Comparison of ENCODE assay signal across 8 cellular contexts in the genomic region with DNA sequence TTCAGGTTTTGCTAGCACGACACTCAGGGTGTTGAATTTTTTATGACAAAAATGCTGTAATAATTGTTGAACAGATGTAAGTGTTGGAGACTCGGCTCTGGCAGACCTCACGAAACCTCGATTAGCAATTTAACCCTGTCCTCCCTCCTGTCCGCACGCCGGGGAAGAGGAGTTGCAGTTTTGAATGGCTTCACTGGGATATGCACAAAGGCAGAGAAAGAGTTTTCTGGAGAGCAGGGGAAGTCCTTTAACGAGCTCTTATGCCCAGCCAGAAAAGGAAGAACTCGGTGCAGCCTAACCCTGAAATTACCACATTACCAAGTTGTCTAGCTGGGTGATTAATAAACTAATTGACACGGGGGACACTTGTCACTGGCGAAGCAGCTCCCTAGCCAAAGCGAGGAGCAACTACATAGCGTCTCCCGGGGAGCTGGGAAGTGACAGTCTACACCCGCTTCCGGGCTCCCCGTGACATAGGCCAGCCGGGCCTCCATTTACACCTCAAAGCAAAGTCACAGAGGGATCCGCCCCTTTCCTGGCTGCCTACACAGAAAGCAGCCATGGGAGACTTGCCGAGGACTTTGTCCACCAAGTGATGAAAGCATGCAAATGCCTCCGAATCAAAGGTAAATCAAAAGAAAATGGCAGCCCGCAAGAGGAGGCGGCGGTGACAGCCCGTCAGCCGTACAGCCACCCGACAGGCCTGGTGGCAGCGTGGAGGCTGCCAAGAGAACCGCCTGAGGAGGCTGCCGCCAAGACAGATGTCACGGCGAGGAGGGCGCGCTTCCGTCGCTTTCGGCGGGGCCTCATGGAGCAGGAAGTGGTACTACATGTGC.
DNase-seq lines count a peak whose midpoint lies in the region; ATAC-seq and TF ChIP-seq lines count a peak whose summit lies in the region.

No MANE protein-coding gene starts in this region.

- no peak for ATAC-seq in HG03108 (IDR thresholded peaks at IDR 0.05; ENCODE audit: unreplicated experiment)

- DNase-seq in Peyer's patch (peak; percentile 70 to 88 (median 75)), HEK293T (ENCODE audit: extremely low spot score) (no peak), NCI-H187 (lab: John Stamatoyannopoulos, UW) (no peak), NOMO-1 treated with dmso at 0.1 percent for 144 hours (lab: John Stamatoyannopoulos, UW; ENCODE audit: unreplicated experiment) (no peak)
- peak; percentile 78 for DNase-seq in activated effector memory CD4-positive, alpha-beta T cell treated with Interleukin-2 at 50 U/mL for 16 hours
- DNase-seq in stimulated activated CD4-positive, alpha-beta T cell treated with anti-CD3 and anti-CD28 coated beads, Interleukin-1b, Interleukin-23, amount 100 ng/mL, for 48 hours, result peak; percentile 84

- H3K9ac ChIP-seq in iPS-15b (ENCODE audit: low read depth, low read length), result no peak overlapping the region

- no peaks in the 10 kb centered on the region for H3K36me3 ChIP-seq in Peyer's patch
- H3K36me3 ChIP-seq in iPS-15b (ENCODE audit: control insufficient read depth, insufficient read depth, low read length), result no peaks in the 10 kb centered on the region

- peak overlapping the region; percentile 57 to 75 (median 60) for H3K27ac ChIP-seq in Peyer's patch

- H3K4me3 ChIP-seq in Peyer's patch (peak overlapping the region; percentile 28 to 46 (median 40)), iPS-15b (ENCODE audit: low read depth, low read length) (peak overlapping the region; percentile 30)

- H3K4me1 ChIP-seq in Peyer's patch (peaks cover 0 to 21% (median 0%) of the 10 kb centered on the region in 4 donors), iPS-15b (ENCODE audit: control insufficient read depth, insufficient read depth, low read length) (no peaks in the 10 kb centered on the region)

- TF ChIP-seq POLR2A in Peyer's patch (IDR thresholded peaks at IDR 0.05), result no peak

- POLR2A ChIA-PET in HEK293T (lab: Yijun Ruan, JAX), result no interaction called here

- H3K9me3 ChIP-seq in Peyer's patch (peaks cover 0 to 4% (median 0%) of the 10 kb centered on the region in 4 donors), iPS-15b (ENCODE audit: control insufficient read depth, insufficient read depth, low read length) (no peaks in the 10 kb centered on the region)

- H3K27me3 ChIP-seq in Peyer's patch (no peaks in the 10 kb centered on the region), iPS-15b (ENCODE audit: control insufficient read depth, insufficient read depth, low read length) (peaks cover 21% of the 10 kb centered on the region)

- no peak for TF ChIP-seq CTCF in Peyer's patch (IDR thresholded peaks at IDR 0.05)

- CTCF ChIA-PET in HEK293T (lab: Yijun Ruan, JAX), result no interaction called here

TF ChIP-seq in HEK293T, 16 proteins besides CTCF, POLR2A, EP300 and RAD21:
- no peak for TF ChIP-seq L3MBTL2 (conservative IDR thresholded peaks at IDR 0.05)
- TF ChIP-seq SUZ12 (IDR thresholded peaks at IDR 0.05), result no peak
- TF ChIP-seq, protein P1, sequence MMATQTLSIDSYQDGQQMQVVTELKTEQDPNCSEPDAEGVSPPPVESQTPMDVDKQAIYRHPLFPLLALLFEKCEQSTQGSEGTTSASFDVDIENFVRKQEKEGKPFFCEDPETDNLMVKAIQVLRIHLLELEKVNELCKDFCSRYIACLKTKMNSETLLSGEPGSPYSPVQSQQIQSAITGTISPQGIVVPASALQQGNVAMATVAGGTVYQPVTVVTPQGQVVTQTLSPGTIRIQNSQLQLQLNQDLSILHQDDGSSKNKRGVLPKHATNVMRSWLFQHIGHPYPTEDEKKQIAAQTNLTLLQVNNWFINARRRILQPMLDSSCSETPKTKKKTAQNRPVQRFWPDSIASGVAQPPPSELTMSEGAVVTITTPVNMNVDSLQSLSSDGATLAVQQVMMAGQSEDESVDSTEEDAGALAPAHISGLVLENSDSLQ (IDR thresholded peaks at IDR 0.05), result no peak
- TF ChIP-seq FOXK2 (IDR thresholded peaks at IDR 0.05), result no peak
- no peak for TF ChIP-seq CTBP1 (IDR thresholded peaks at IDR 0.05; ENCODE audit: borderline replicate concordance)
- TF ChIP-seq ARNT (IDR thresholded peaks at IDR 0.05), result no peak
- no peak for TF ChIP-seq NFRKB (IDR thresholded peaks at IDR 0.05)
- TF ChIP-seq ZNF384 (IDR thresholded peaks at IDR 0.05), result no peak
- TF ChIP-seq BHLHE40 (IDR thresholded peaks at IDR 0.05; ENCODE audit: borderline replicate concordance), result no peak
- no peak for TF ChIP-seq TARDBP (IDR thresholded peaks at IDR 0.05)
- no peak for TF ChIP-seq HDGF (IDR thresholded peaks at IDR 0.05; ENCODE audit: borderline replicate concordance)

Comparison
In these comparisons a context has a peak if more than half of its experiments do, and no peak if none do; other contexts are left out.
1. DNase-seq: peak in Peyer's patch (3 of 3), activated effector memory CD4-positive, alpha-beta T cell treated with Interleukin-2 at 50 U/mL for 16 hours (single experiment) and stimulated activated CD4-positive, alpha-beta T cell treated with anti-CD3 and anti-CD28 coated beads, Interleukin-1b, Interleukin-23, amount 100 ng/mL, for 48 hours (single experiment); none in HEK293T (single experiment), NCI-H187 (0 of 2) and NOMO-1 treated with dmso at 0.1 percent for 144 hours (single experiment).